Comparison of ENCODE assay signal across 1 cellular context in genomic region chr1:37068897-37069296, GRCh38.
TF ChIP-seq lines count a peak whose summit lies in the region.

No MANE protein-coding gene starts in this region.

TF ChIP-seq in neural cell, 6 proteins besides CTCF, POLR2A, EP300 and RAD21 (continued from another document):
- TF ChIP-seq REST (IDR thresholded peaks at IDR 0.05; ENCODE audit: borderline replicate concordance) (peak; percentile 95), SMC3 (conservative IDR thresholded peaks at IDR 0.05; ENCODE audit: poor library complexity) (peak; percentile 43), POLR2AphosphoS5 (IDR thresholded peaks at IDR 0.05) (peak; percentile 100), TAF1 (IDR thresholded peaks at IDR 0.05; ENCODE audit: low read depth) (no peak)
